In genomic region chr1:64268653-64269557, GRCh38 we compare ENCODE assay signal across 8 cellular contexts.
A peak's percentile ranks its signal among the peaks of the same experiment; 100 is the strongest.
DNase-seq lines count a peak whose midpoint lies in the region; ATAC-seq and TF ChIP-seq lines count a peak whose summit lies in the region.

No MANE protein-coding gene starts in this region.

- no peak for TF ChIP-seq POLR2A in prostate gland (IDR thresholded peaks at IDR 0.05)

- POLR2A ChIA-PET in RWPE1 (lab: Yijun Ruan, JAX; ENCODE audit: low non-redundant PET) = no interaction called here

- DNase-seq in BE2C (peak; percentile 71), M059J (ENCODE audit: low read depth) (peak; percentile 77), RWPE1 (ENCODE audit: low spot score) (peak; percentile 53), globus pallidus (ENCODE audit: low spot score) (peak; percentile 72), prostate gland (ENCODE audit: low spot score) (peak; percentile 77)
- peak; percentile 30 for DNase-seq in activated gamma-delta T cell treated with anti-CD3 and anti-CD28 coated beads, Interleukin-2, amount 50 U/mL, for 16 hours (ENCODE audit: low read depth)

- H3K4me1 ChIP-seq in BE2C (no peaks in the 10 kb centered on the region), prostate gland (replicated peaks) (no peaks in the 10 kb centered on the region)

- no peak overlapping the region for H3K4me3 ChIP-seq in BE2C (ENCODE audit: low read depth, low read length)
- no peak overlapping the region for H3K4me3 ChIP-seq in prostate gland

- TF ChIP-seq CTCF in BE2C (IDR thresholded peaks at IDR 0.05; ENCODE audit: low read depth, low read length) (peak; percentile 67), RWPE1 (conservative IDR thresholded peaks at IDR 0.05; ENCODE audit: low read depth) (peak; percentile 69), prostate gland (IDR thresholded peaks at IDR 0.05) (peak; percentile 58 to 84 (median 72))

- peak; percentile 72 for ATAC-seq in GM19468 (IDR thresholded peaks at IDR 0.05; ENCODE audit: extremely low read depth, unreplicated experiment)
- no peak for ATAC-seq in HG02571 (IDR thresholded peaks at IDR 0.05; ENCODE audit: unreplicated experiment)

- H3K36me3 ChIP-seq in BE2C (no peaks in the 10 kb centered on the region), prostate gland (no peaks in the 10 kb centered on the region)

- no peaks in the 10 kb centered on the region for H3K27me3 ChIP-seq in BE2C
- H3K27me3 ChIP-seq in prostate gland (replicated peaks; ENCODE audit: insufficient read depth) = no peaks in the 10 kb centered on the region

- CTCF ChIA-PET in RWPE1 (lab: Yijun Ruan, JAX) = interaction anchor here (0.6 to 1.2 kb wide), 6 partner anchors 41 to 555 kb away, joined by 3 to 4 read pairs (median 3); no protein-coding TSS in a partner anchor

- 50% methylated on average over 23 of the region's 23 CpGs for WGBS in prostate gland

- H3K9me3 ChIP-seq in BE2C (no peaks in the 10 kb centered on the region), prostate gland (no peaks in the 10 kb centered on the region)

- intact Hi-C loops in prostate gland (cut with DNase I) = loop anchor here (5.0 kb wide), 1 partner anchor 393 kb away; no protein-coding TSS in a partner anchor

- no peak overlapping the region for H3K27ac ChIP-seq in RWPE1
- H3K27ac ChIP-seq in prostate gland = no peak overlapping the region
